Comparison of ENCODE assay signal across 1 cellular context in genomic region chr20:20017001-20017851, GRCh38.
TF ChIP-seq lines count a peak whose summit lies in the region.

Gene NAA20, plus strand, starts transcription at chr20:20017362. Its CDS starts 35 bp downstream, at chr20:20017397.

TF ChIP-seq in K562, 482 proteins besides CTCF, POLR2A, EP300 and RAD21 (continued from another document and continues in another):
- TF ChIP-seq SFPQ (IDR thresholded peaks at IDR 0.05; ENCODE audit: low read depth, low read length) (no peak), MTF1 (CRISPR knock-in tag; IDR thresholded peaks at IDR 0.05; ENCODE audit: borderline replicate concordance) (no peak), SIN3A (IDR thresholded peaks at IDR 0.05; ENCODE audit: borderline replicate concordance in 2 of 2, control insufficient read depth in 1 of 2, low read depth in 2 of 2, low read length in 2 of 2) (peak; percentile 26 to 54; a peak in 2 of 4 replicates), SMARCB1 (IDR thresholded peaks at IDR 0.05; ENCODE audit: insufficient read length, low read depth) (no peak), RBBP5 (IDR thresholded peaks at IDR 0.05; ENCODE audit: borderline replicate concordance, insufficient read depth, low read length, poor library complexity, severe bottlenecking) (peak; percentile 76), ZNF764 (CRISPR knock-in tag; IDR thresholded peaks at IDR 0.05; ENCODE audit: low read depth) (no peak), CTCFL (IDR thresholded peaks at IDR 0.05; ENCODE audit: borderline replicate concordance, insufficient read depth, low read depth, low read length, poor library complexity, severe bottlenecking) (no peak), ELF4 (CRISPR knock-in tag; IDR thresholded peaks at IDR 0.05) (no peak), STAT5B (CRISPR knock-in tag; IDR thresholded peaks at IDR 0.05) (no peak), FOXJ2 (tag; IDR thresholded peaks at IDR 0.05) (peak; percentile 77; the same call in 1 of the 2 replicates), ZBTB12 (CRISPR knock-in tag; IDR thresholded peaks at IDR 0.05) (no peak), MEF2D (tag; conservative IDR thresholded peaks at IDR 0.05; ENCODE audit: low read depth) (no peak), ZNF518B (CRISPR knock-in tag; IDR thresholded peaks at IDR 0.05) (no peak), NFE2 (IDR thresholded peaks at IDR 0.05; ENCODE audit: low read depth) (no peak), HOMEZ (CRISPR knock-in tag; IDR thresholded peaks at IDR 0.05) (no peak), CBX3 (IDR thresholded peaks at IDR 0.05; ENCODE audit: borderline replicate concordance in 1 of 2, low read length in 2 of 2) (no peak), KLF6 (CRISPR knock-in tag; IDR thresholded peaks at IDR 0.05; ENCODE audit: borderline replicate concordance) (no peak), ZKSCAN3 (CRISPR knock-in tag; IDR thresholded peaks at IDR 0.05) (no peak), SPI1 (IDR thresholded peaks at IDR 0.05; ENCODE audit: borderline replicate concordance, low read depth, low read length) (no peak), MECOM (CRISPR knock-in tag; IDR thresholded peaks at IDR 0.05) (no peak), ARNT (IDR thresholded peaks at IDR 0.05) (no peak), ETS1 (conservative IDR thresholded peaks at IDR 0.05; ENCODE audit: control insufficient read depth, low read depth, low read length) (no peak; the same call in 1 of the 2 replicates), ARHGAP35 (IDR thresholded peaks at IDR 0.05; ENCODE audit: partially characterized antibody) (no peak), MEIS2 (IDR thresholded peaks at IDR 0.05; ENCODE audit: partially characterized antibody) (no peak), NR0B1 (IDR thresholded peaks at IDR 0.05; ENCODE audit: partially characterized antibody) (no peak), RCOR1 (IDR thresholded peaks at IDR 0.05; ENCODE audit: borderline replicate concordance in 1 of 2, low read depth in 2 of 2, low read length in 2 of 2) (no peak), AFF4 (CRISPR knock-in tag; IDR thresholded peaks at IDR 0.05) (no peak), POLR2G (IDR thresholded peaks at IDR 0.05; ENCODE audit: low read depth, low read length) (peak; percentile 79), KAT8 (IDR thresholded peaks at IDR 0.05; ENCODE audit: low read depth) (no peak), TCF15 (CRISPR knock-in tag; IDR thresholded peaks at IDR 0.05) (no peak), HDAC1 (IDR thresholded peaks at IDR 0.05) (no peak), HOXB6 (CRISPR knock-in tag; IDR thresholded peaks at IDR 0.05; ENCODE audit: borderline replicate concordance) (no peak), ATF4 (CRISPR knock-in tag; IDR thresholded peaks at IDR 0.05) (no peak), ZNF133 (CRISPR knock-in tag; IDR thresholded peaks at IDR 0.05) (no peak), MIER1 (IDR thresholded peaks at IDR 0.05; ENCODE audit: low read depth) (no peak), ZNF449 (CRISPR knock-in tag; IDR thresholded peaks at IDR 0.05) (no peak), ZNF830 (CRISPR knock-in tag; IDR thresholded peaks at IDR 0.05) (no peak), SUPT5H (IDR thresholded peaks at IDR 0.05) (0 out of 2 replicates have a peak, but pooled peaks have one; percentile 29), TAF7 (tag; IDR thresholded peaks at IDR 0.05) (no peak), SREBF2 (CRISPR knock-in tag; IDR thresholded peaks at IDR 0.05) (no peak), ZC3H4 (CRISPR knock-in tag; IDR thresholded peaks at IDR 0.05; ENCODE audit: borderline replicate concordance) (no peak), ZNF224 (CRISPR knock-in tag; IDR thresholded peaks at IDR 0.05) (no peak), ZNF79 (CRISPR knock-in tag; IDR thresholded peaks at IDR 0.05; ENCODE audit: low read depth) (no peak), RFX7 (CRISPR knock-in tag; IDR thresholded peaks at IDR 0.05) (no peak), ZNF41 (CRISPR knock-in tag; conservative IDR thresholded peaks at IDR 0.05) (no peak)
